ENCODE assay signal across 15 cellular contexts in the genomic region with DNA sequence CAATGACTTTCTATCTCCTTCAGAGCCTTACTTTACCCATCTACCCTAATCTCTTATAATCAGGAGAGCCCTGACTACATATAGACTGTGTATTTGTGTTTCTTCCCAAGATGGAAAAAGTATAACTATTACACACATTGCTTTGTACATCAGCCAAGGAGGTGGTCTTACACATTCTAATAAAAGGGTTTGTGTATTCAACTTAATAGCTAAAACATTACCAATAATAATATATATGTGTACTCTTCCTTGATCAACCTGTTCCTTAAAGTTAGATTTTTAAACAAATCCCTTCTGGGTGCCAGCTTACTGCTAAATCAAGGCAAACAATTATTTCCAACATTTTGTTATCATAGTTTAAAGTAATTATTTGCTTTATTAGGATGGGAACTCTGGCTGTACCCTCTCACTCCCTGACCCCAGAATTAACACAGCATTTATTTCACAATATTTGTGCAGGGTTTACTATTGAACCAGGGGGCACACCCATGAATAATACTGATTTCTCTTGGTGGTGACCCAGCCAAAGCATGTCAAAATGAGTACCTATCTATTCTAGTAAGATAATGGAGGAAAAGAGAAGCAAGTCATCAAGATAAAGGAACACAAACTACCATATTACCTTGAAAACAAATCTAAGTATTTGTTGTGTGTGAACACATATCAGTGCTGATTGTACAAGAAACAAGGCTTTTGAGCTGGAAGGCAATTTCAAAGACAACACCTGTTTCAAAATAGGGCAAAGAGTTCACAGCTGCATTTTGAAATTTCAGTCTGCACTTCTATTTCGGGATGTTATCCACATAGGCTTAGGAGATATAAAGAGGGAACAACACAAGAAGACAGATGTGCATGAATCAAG. TPM values are rescaled to one million over a fixed set of nuclear protein-coding genes. Genes with fewer than 3 reads are reported as not detected.
DNase-seq lines count a peak whose midpoint lies in the region; ATAC-seq, FAIRE-seq and TF ChIP-seq lines count a peak whose summit lies in the region.
"Had no signal": no experiment of that assay in that cellular context is flagged by ENCODE, and none has a peak within 500 bp of the region (broad histone marks: within the 10 kb centered on the region; RNA-seq: fewer than 3 reads in every experiment).

No MANE protein-coding gene starts in this region.

- H3K9ac ChIP-seq in SU-DHL-6 (ENCODE audit: low read length) = no peak overlapping the region
- H3K9ac ChIP-seq: KMS-11 had no signal

- no peaks in the 10 kb centered on the region for H3K27me3 ChIP-seq in SU-DHL-6 (ENCODE audit: low read length)
- H3K27me3 ChIP-seq: BE2C had no signal

- H3K36me3 Mint-ChIP-seq in activated CD4-positive, alpha-beta T cell treated with anti-CD3 and anti-CD28 coated beads, Interleukin-2, amount 10 ng/mL, durations not matched to agents 24 days and 14 days (ENCODE audit: low read depth) = peaks cover 29% of the 10 kb centered on the region
- peaks cover 12 to 35% of the 10 kb centered on the region in 2 donors for H3K36me3 Mint-ChIP-seq in stimulated activated naive B cell treated with anti-CD40 and anti-IgM and Interleukin-4, amounts not matched to agents 10 μg/mL and 1 μg/mL and 100 μg/mL, for 72 hours
- peaks cover 14% of the 10 kb centered on the region for H3K36me3 Mint-ChIP-seq in activated naive CD8-positive, alpha-beta T cell treated with anti-CD3 and anti-CD28 coated beads for 36 hours

- FAIRE-seq in RCC 7860 (lab: Jason Lieb, UNC) = no peak

- H4K20me1 ChIP-seq in SU-DHL-6 (ENCODE audit: low read depth, low read length) = no peaks in the 10 kb centered on the region

- ATAC-seq in left lobe of liver (peak; percentile 68), GM21526 (IDR thresholded peaks at IDR 0.05; ENCODE audit: low FRiP score, unreplicated experiment) (no peak)
- no peak for ATAC-seq in stimulated activated naive B cell treated with anti-CD40 and anti-IgM and Interleukin-4, amounts not matched to agents 10 μg/mL and 1 μg/mL and 100 μg/mL, for 72 hours (replicated peaks)

- peaks cover 15% of the 10 kb centered on the region for H3K4me1 Mint-ChIP-seq in activated CD4-positive, alpha-beta T cell treated with anti-CD3 and anti-CD28 coated beads, Interleukin-2, amount 10 ng/mL, durations not matched to agents 24 days and 14 days
- H3K4me1 Mint-ChIP-seq in stimulated activated naive B cell treated with anti-CD40 and anti-IgM and Interleukin-4, amounts not matched to agents 10 μg/mL and 1 μg/mL and 100 μg/mL, for 72 hours = peaks cover 21 to 37% of the 10 kb centered on the region in 2 donors
- H3K4me1 Mint-ChIP-seq in activated naive CD8-positive, alpha-beta T cell treated with anti-CD3 and anti-CD28 coated beads for 36 hours = peaks cover 19% of the 10 kb centered on the region

- H3K27me3 Mint-ChIP-seq in activated CD4-positive, alpha-beta T cell treated with anti-CD3 and anti-CD28 coated beads, Interleukin-2, amount 10 ng/mL, durations not matched to agents 24 days and 14 days = no peaks in the 10 kb centered on the region
- no peaks in the 10 kb centered on the region for H3K27me3 Mint-ChIP-seq in stimulated activated naive B cell treated with anti-CD40 and anti-IgM and Interleukin-4, amounts not matched to agents 10 μg/mL and 1 μg/mL and 100 μg/mL, for 72 hours
- no peaks in the 10 kb centered on the region for H3K27me3 Mint-ChIP-seq in activated naive CD8-positive, alpha-beta T cell treated with anti-CD3 and anti-CD28 coated beads for 36 hours
- H3K27me3 Mint-ChIP-seq: CD4-positive, alpha-beta memory T cell had no signal

- no peaks in the 10 kb centered on the region for H3K9me3 ChIP-seq in SU-DHL-6 (ENCODE audit: insufficient read depth, low read length)
- H3K9me3 ChIP-seq: BE2C had no signal

- intact Hi-C loops in activated CD4-positive, alpha-beta T cell treated with anti-CD3 and anti-CD28 coated beads, Interleukin-2, amount 10 ng/mL, durations not matched to agents 24 days and 14 days (cut with micrococcal nuclease) = loop anchor here (1.0 to 5.0 kb wide), 4 partner anchors 38 to 182 kb away; no protein-coding TSS in a partner anchor

- H3K27ac ChIP-seq in SU-DHL-6 (ENCODE audit: low read depth, low read length) = no peak overlapping the region; the same call in 1 of the 2 replicates
- H3K27ac ChIP-seq: RWPE1 had no signal

- H2AFZ ChIP-seq in SU-DHL-6 (ENCODE audit: low read depth, low read length, severe bottlenecking) = no peak overlapping the region

- no peaks in the 10 kb centered on the region for H3K9me3 Mint-ChIP-seq in activated CD4-positive, alpha-beta T cell treated with anti-CD3 and anti-CD28 coated beads, Interleukin-2, amount 10 ng/mL, durations not matched to agents 24 days and 14 days
- H3K9me3 Mint-ChIP-seq in stimulated activated naive B cell treated with anti-CD40 and anti-IgM and Interleukin-4, amounts not matched to agents 10 μg/mL and 1 μg/mL and 100 μg/mL, for 72 hours = no peaks in the 10 kb centered on the region
- no peaks in the 10 kb centered on the region for H3K9me3 Mint-ChIP-seq in activated naive CD8-positive, alpha-beta T cell treated with anti-CD3 and anti-CD28 coated beads for 36 hours
- H3K9me3 Mint-ChIP-seq: CD4-positive, alpha-beta memory T cell had no signal

- H3K36me3 ChIP-seq in SU-DHL-6 (ENCODE audit: low read length) = peaks cover 25% of the 10 kb centered on the region

- no peak for DNase-seq in activated CD4-positive, alpha-beta T cell treated with anti-CD3 and anti-CD28 coated beads, Interleukin-2, amount 10 ng/mL, durations not matched to agents 24 days and 14 days
- DNase-seq in activated CD4-positive, alpha-beta T cell treated with anti-CD3 and anti-CD28 coated beads, Interleukin-2, amount 50 U/mL, for 1 hour = no peak
- peak; percentile 63 for DNase-seq in left lobe of liver (ENCODE audit: low spot score)
- no peak for DNase-seq in stimulated activated naive B cell treated with anti-CD40 and anti-IgM and Interleukin-4, amounts not matched to agents 10 μg/mL and 1 μg/mL and 100 μg/mL, for 72 hours
- DNase-seq in activated naive CD8-positive, alpha-beta T cell treated with anti-CD3 and anti-CD28 coated beads for 36 hours = no peak
- DNase-seq in RCC 7860 (ENCODE audit: low spot score) = no peak
- DNase-seq: GOT3, SIG-M5 had no signal

- peak overlapping the region; percentile 3 for H3K4me2 ChIP-seq in SU-DHL-6 (ENCODE audit: low read depth, low read length, poor library complexity, severe bottlenecking)
- H3K4me2 ChIP-seq: KMS-11 had no signal

- peaks cover 41% of the 10 kb centered on the region for H3F3A ChIP-seq in SU-DHL-6 (ENCODE audit: insufficient read depth)

- H3K27ac Mint-ChIP-seq in activated CD4-positive, alpha-beta T cell treated with anti-CD3 and anti-CD28 coated beads, Interleukin-2, amount 10 ng/mL, durations not matched to agents 24 days and 14 days = peak overlapping the region; percentile 7
- H3K27ac Mint-ChIP-seq in stimulated activated naive B cell treated with anti-CD40 and anti-IgM and Interleukin-4, amounts not matched to agents 10 μg/mL and 1 μg/mL and 100 μg/mL, for 72 hours = peak overlapping the region; percentile 49
- no peak overlapping the region for H3K27ac Mint-ChIP-seq in activated naive CD8-positive, alpha-beta T cell treated with anti-CD3 and anti-CD28 coated beads for 36 hours

- H3K4me3 ChIP-seq in SU-DHL-6 (ENCODE audit: insufficient read depth, low read length, poor library complexity, severe bottlenecking) = no peak overlapping the region
- H3K4me3 ChIP-seq: GM12878 had no signal

- H3K4me3 Mint-ChIP-seq in activated CD4-positive, alpha-beta T cell treated with anti-CD3 and anti-CD28 coated beads, Interleukin-2, amount 10 ng/mL, durations not matched to agents 24 days and 14 days = no peak overlapping the region
- H3K4me3 Mint-ChIP-seq in stimulated activated naive B cell treated with anti-CD40 and anti-IgM and Interleukin-4, amounts not matched to agents 10 μg/mL and 1 μg/mL and 100 μg/mL, for 72 hours = no peak overlapping the region
- no peak overlapping the region for H3K4me3 Mint-ChIP-seq in activated naive CD8-positive, alpha-beta T cell treated with anti-CD3 and anti-CD28 coated beads for 36 hours
- H3K4me3 Mint-ChIP-seq: CD4-positive, alpha-beta memory T cell had no signal

- TF ChIP-seq CTCF in SU-DHL-6 (IDR thresholded peaks at IDR 0.05; ENCODE audit: insufficient read depth, low read length, poor library complexity, severe bottlenecking) = no peak

- H3K79me2 ChIP-seq in SU-DHL-6 (ENCODE audit: insufficient read depth, low read length) = no peaks in the 10 kb centered on the region

- no peaks in the 10 kb centered on the region for H3K9me2 ChIP-seq in SU-DHL-6 (replicated peaks; ENCODE audit: insufficient read depth, low read length)

RNA-seq across cellular contexts. Expression of a gene that starts 30.1 kb away (rescaled TPM):
- 1.0 and 1.1 TPM in 2 replicates for total RNA-seq in activated CD4-positive, alpha-beta T cell treated with anti-CD3 and anti-CD28 coated beads, Interleukin-2, amount 10 ng/mL, durations not matched to agents 24 days and 14 days
- total RNA-seq in left lobe of liver = 21.2 TPM
- total RNA-seq in activated naive CD8-positive, alpha-beta T cell treated with anti-CD3 and anti-CD28 coated beads for 36 hours = under 1 TPM; 0.44 to 0.45 TPM

RNA-seq across cellular contexts. Expression of a gene that starts 39.5 kb away (rescaled TPM):
- total RNA-seq in activated CD4-positive, alpha-beta T cell treated with anti-CD3 and anti-CD28 coated beads, Interleukin-2, amount 10 ng/mL, durations not matched to agents 24 days and 14 days = 161 and 188 TPM in 2 replicates
- total RNA-seq in left lobe of liver = 72.3 TPM
- total RNA-seq in activated naive CD8-positive, alpha-beta T cell treated with anti-CD3 and anti-CD28 coated beads for 36 hours = 100 to 1,000 TPM; 174 TPM

Comparison
In these comparisons a context has a peak if more than half of its experiments do, and no peak if none do; other contexts are left out.
1. RNA of a gene that starts 30.1 kb away (total RNA-seq): 21.2 TPM in left lobe of liver (single experiment); 1.0 to 1.1 TPM in activated CD4-positive, alpha-beta T cell treated with anti-CD3 and anti-CD28 coated beads, Interleukin-2, amount 10 ng/mL, durations not matched to agents 24 days and 14 days and 0.44 to 0.45 TPM in activated naive CD8-positive, alpha-beta T cell treated with anti-CD3 and anti-CD28 coated beads for 36 hours; every median in the first group is over 10 times any median in the second.